Comparison of ENCODE assay signal across 8 cellular contexts in genomic region chr14:99575043-99576023, GRCh38. TPM values are rescaled to one million over a fixed set of nuclear protein-coding genes. Genes with fewer than 3 reads are reported as not detected.
DNase-seq lines count a peak whose midpoint lies in the region; ATAC-seq and TF ChIP-seq lines count a peak whose summit lies in the region.

No MANE protein-coding gene starts in this region.

- H3K4me3 ChIP-seq in BLaER1 treated with 17β-estradiol and CSF1 and Interleukin-3, amounts not matched to agents 10 nM and 100 nM, result no peak overlapping the region
- H3K4me3 ChIP-seq in Karpas-422 (ENCODE audit: low read length), result no peak overlapping the region
- H3K4me3 ChIP-seq in breast epithelium, result no peak overlapping the region
- H3K4me3 ChIP-seq in mucosa of stomach (ENCODE audit: low read length), result no peak overlapping the region

- intact Hi-C loops in breast epithelium (cut with DNase I; ENCODE audit: low total_unique reads), result no loop called here

- no peaks in the 10 kb centered on the region for H3K9me3 ChIP-seq in BLaER1 treated with 17β-estradiol and CSF1 and Interleukin-3, amounts not matched to agents 10 nM and 100 nM (replicated peaks in 1 of 11)
- no peaks in the 10 kb centered on the region for H3K9me3 ChIP-seq in Karpas-422 (ENCODE audit: low read length)
- no peaks in the 10 kb centered on the region for H3K9me3 ChIP-seq in breast epithelium
- H3K9me3 ChIP-seq in mucosa of stomach (ENCODE audit: control insufficient read depth, low read length), result no peaks in the 10 kb centered on the region

- H3K36me3 ChIP-seq in BLaER1 treated with 17β-estradiol and CSF1 and Interleukin-3, amounts not matched to agents 10 nM and 100 nM, result no peaks in the 10 kb centered on the region
- no peaks in the 10 kb centered on the region for H3K36me3 ChIP-seq in Karpas-422 (ENCODE audit: insufficient read depth, low read length)
- no peaks in the 10 kb centered on the region for H3K36me3 ChIP-seq in breast epithelium
- no peaks in the 10 kb centered on the region for H3K36me3 ChIP-seq in mucosa of stomach (ENCODE audit: control insufficient read depth, insufficient read depth, low read length)

- H3K79me2 ChIP-seq in Karpas-422 (ENCODE audit: low read length), result peaks cover 11% of the 10 kb centered on the region

- no peak overlapping the region for H2AFZ ChIP-seq in Karpas-422 (ENCODE audit: low read length)

- H3K27ac ChIP-seq in BLaER1 treated with 17β-estradiol and CSF1 and Interleukin-3, amounts not matched to agents 10 nM and 100 nM, result 0 out of 22 replicates have a peak overlapping the region, but pooled peaks of 2 of the 11 experiments have one; percentile 6 to 20
- H3K27ac ChIP-seq in Karpas-422 (ENCODE audit: low read length), result no peak overlapping the region
- peak overlapping the region; percentile 84 to 87 for H3K27ac ChIP-seq in breast epithelium

- ATAC-seq in GM21390 (IDR thresholded peaks at IDR 0.05; ENCODE audit: unreplicated experiment), result no peak
- ATAC-seq in HG02870 (IDR thresholded peaks at IDR 0.05; ENCODE audit: unreplicated experiment), result no peak
- ATAC-seq in HG02973 (IDR thresholded peaks at IDR 0.05; ENCODE audit: unreplicated experiment), result no peak

- no peaks in the 10 kb centered on the region for H3K9me2 ChIP-seq in Karpas-422 (replicated peaks; ENCODE audit: insufficient read depth, low read length)

- peaks cover 0 to 94% (median 78%) of the 10 kb centered on the region in 11 experiments; a peak in 20 of 22 replicates for H4K20me1 ChIP-seq in BLaER1 treated with 17β-estradiol and CSF1 and Interleukin-3, amounts not matched to agents 10 nM and 100 nM
- H4K20me1 ChIP-seq in Karpas-422 (ENCODE audit: insufficient read depth, low read depth, low read length), result no peaks in the 10 kb centered on the region

- H3K9ac ChIP-seq in BLaER1 treated with 17β-estradiol and CSF1 and Interleukin-3, amounts not matched to agents 10 nM and 100 nM, result peak overlapping the region in 4 of 11 experiments; percentile 27 to 51 (median 48); a peak in 4 of 22 replicates
- H3K9ac ChIP-seq in Karpas-422 (ENCODE audit: low read length) (no peak overlapping the region; the same call in 1 of the 2 replicates), mucosa of stomach (ENCODE audit: low read length) (peak overlapping the region; percentile 30)

- peaks cover 0 to 39% (median 0%) of the 10 kb centered on the region in 11 experiments; a peak in 5 of 22 replicates for H3K27me3 ChIP-seq in BLaER1 treated with 17β-estradiol and CSF1 and Interleukin-3, amounts not matched to agents 10 nM and 100 nM
- H3K27me3 ChIP-seq in Karpas-422 (ENCODE audit: low read length), result no peaks in the 10 kb centered on the region
- no peaks in the 10 kb centered on the region for H3K27me3 ChIP-seq in breast epithelium
- no peaks in the 10 kb centered on the region for H3K27me3 ChIP-seq in mucosa of stomach (ENCODE audit: control insufficient read depth, insufficient read depth, low read length)

- no peak for TF ChIP-seq CTCF in breast epithelium (IDR thresholded peaks at IDR 0.05)

- TF ChIP-seq POLR2A in breast epithelium (IDR thresholded peaks at IDR 0.05), result no peak

- DNase-seq in Karpas-422 (peak; percentile 84), breast epithelium (ENCODE audit: low spot score in 2 of 2) (peak; percentile 74 to 80), SHP77 treated with DMSO at 0.1 percent for 48 hours (lab: John Stamatoyannopoulos, UW) (no peak)

- peak overlapping the region in 9 of 11 experiments; percentile 46 to 96 (median 87); a peak in 18 of 22 replicates for H3K4me2 ChIP-seq in BLaER1 treated with 17β-estradiol and CSF1 and Interleukin-3, amounts not matched to agents 10 nM and 100 nM
- no peak overlapping the region for H3K4me2 ChIP-seq in Karpas-422 (ENCODE audit: low read depth, low read length, poor library complexity, severe bottlenecking)

- H3K4me1 ChIP-seq in BLaER1 treated with 17β-estradiol and CSF1 and Interleukin-3, amounts not matched to agents 10 nM and 100 nM, result peaks cover 40 to 89% (median 84%) of the 10 kb centered on the region in 10 experiments
- H3K4me1 ChIP-seq in Karpas-422 (ENCODE audit: low read length), result peaks cover 75% of the 10 kb centered on the region
- H3K4me1 ChIP-seq in breast epithelium, result peaks cover 14 to 37% of the 10 kb centered on the region in 2 donors
- peaks cover 96% of the 10 kb centered on the region for H3K4me1 ChIP-seq in mucosa of stomach (ENCODE audit: control insufficient read depth, insufficient read depth, low read length)

RNA-seq across cellular contexts. Expression of gene CCDC85C, which starts 28.7 kb away (rescaled TPM):
- 18.3 and 25.6 TPM in 2 replicates for total RNA-seq in Karpas-422 (2014; rRNA removed; shearing (Covaris generic); ENCODE audit: low replicate concordance)
- 1 to 10 TPM; 1.3 to 8.3 (median 4.3) TPM for total RNA-seq in breast epithelium
